Comparison of ENCODE assay signal across 10 cellular contexts in genomic region chr16:69089091-69089912, GRCh38. TPM values are rescaled to one million over a fixed set of nuclear protein-coding genes. Genes with fewer than 3 reads are reported as not detected.
DNase-seq lines count a peak whose midpoint lies in the region; ATAC-seq lines count a peak whose summit lies in the region.
"Had no signal": no experiment of that assay in that cellular context is flagged by ENCODE, and none has a peak within 500 bp of the region (broad histone marks: within the 10 kb centered on the region; RNA-seq: fewer than 3 reads in every experiment).

No MANE protein-coding gene starts in this region.

- DNase-seq in A172 (ENCODE audit: low spot score), result peak; percentile 55
- DNase-seq in T-cell, result no peak
- DNase-seq in left ventricle myocardium superior, result no peak
- DNase-seq in GOT3 (lab: John Stamatoyannopoulos, UW), result no peak
- DNase-seq: MG63 had no signal

- no peaks in the 10 kb centered on the region for H3K9me3 Mint-ChIP-seq in T-cell
- H3K9me3 Mint-ChIP-seq: natural killer cell treated with Interleukin-12 subunit alpha and Interleukin-12 subunit beta and Interleukin-15 and Interleukin-18, amount 100 ng/mL, for 72 hours had no signal

- CTCF ChIA-PET in T-cell (lab: Charles Lee), result interaction anchor here in 1 of 2 donors (0.6 kb wide), 1 partner anchor 23 kb away, joined by 3 read pairs; no protein-coding TSS in a partner anchor

- POLR2A ChIA-PET in T-cell (lab: Charles Lee), result interaction anchor here in 1 of 2 donors (0.5 kb wide), 1 partner anchor 1429 kb away, joined by 3 read pairs; the partner anchor contains the start of gene ACD

- ATAC-seq in GM18868 (IDR thresholded peaks at IDR 0.05; ENCODE audit: unreplicated experiment) (peak; percentile 56), T-cell (replicated peaks in 1 of 4) (peak in 3 of 4 experiments; percentile 67 to 83 (median 80)), left ventricle myocardium superior (peak; percentile 24), HG03457 (IDR thresholded peaks at IDR 0.05; ENCODE audit: unreplicated experiment) (no peak), HG03139 (IDR thresholded peaks at IDR 0.05; ENCODE audit: unreplicated experiment) (no peak), HG03196 (IDR thresholded peaks at IDR 0.05; ENCODE audit: unreplicated experiment) (no peak)

- H3K27ac Mint-ChIP-seq in T-cell, result peak overlapping the region; percentile 46 to 58
- H3K27ac Mint-ChIP-seq: natural killer cell treated with Interleukin-12 subunit alpha and Interleukin-12 subunit beta and Interleukin-15 and Interleukin-18, amount 100 ng/mL, for 72 hours had no signal

- peaks cover 9% of the 10 kb centered on the region for H3K36me3 Mint-ChIP-seq in T-cell
- H3K36me3 Mint-ChIP-seq: natural killer cell treated with Interleukin-12 subunit alpha and Interleukin-12 subunit beta and Interleukin-15 and Interleukin-18, amount 100 ng/mL, for 72 hours had no signal

- H3K27me3 Mint-ChIP-seq in T-cell, result no peaks in the 10 kb centered on the region
- H3K27me3 Mint-ChIP-seq: natural killer cell treated with Interleukin-12 subunit alpha and Interleukin-12 subunit beta and Interleukin-15 and Interleukin-18, amount 100 ng/mL, for 72 hours had no signal

- H3K4me1 Mint-ChIP-seq in T-cell, result peaks cover 5 to 16% (median 9%) of the 10 kb centered on the region in 3 donors

- H3K4me3 Mint-ChIP-seq in T-cell, result no peak overlapping the region
- H3K4me3 Mint-ChIP-seq: natural killer cell treated with Interleukin-12 subunit alpha and Interleukin-12 subunit beta and Interleukin-15 and Interleukin-18, amount 100 ng/mL, for 72 hours had no signal

- intact Hi-C loops in left ventricle myocardium superior (cut with micrococcal nuclease), result no loop called here

RNA-seq across cellular contexts. Expression of gene HAS3, which starts 16.2 kb away (rescaled TPM):
- 0.31 and 0.38 TPM in 2 replicates for total RNA-seq in A172 (2014; rRNA removed; shearing (Covaris generic))
- total RNA-seq in T-cell, result 1 to 10 TPM; 2.0 to 4.7 (median 3.4) TPM
- 0.67 TPM for total RNA-seq in left ventricle myocardium superior

RNA-seq across cellular contexts. Expression of gene CHTF8, which starts 43.1 kb away (rescaled TPM):
- 30.5 and 36.0 TPM in 2 replicates for total RNA-seq in A172 (2014; rRNA removed; shearing (Covaris generic))
- total RNA-seq in T-cell (100 to 1,000 TPM in 3 of 5 donors, 10 to 100 TPM in 2; 64.8 to 138 (median 124) TPM), left ventricle myocardium superior (51.7 TPM)

RNA-seq across cellular contexts. Expression of gene UTP4, which starts 43.1 kb away (rescaled TPM):
- total RNA-seq in A172 (2014; rRNA removed; shearing (Covaris generic)), result 28.0 and 30.9 TPM in 2 replicates
- total RNA-seq in T-cell (10 to 100 TPM; 30.3 to 42.5 (median 37.8) TPM), left ventricle myocardium superior (32.3 TPM)

Comparison
In these comparisons a context has a peak if more than half of its experiments do, and no peak if none do; other contexts are left out.
1. ATAC-seq: peak in GM18868 (single experiment), T-cell (3 of 4) and left ventricle myocardium superior (single experiment); none in HG03457 (single experiment), HG03139 (single experiment) and HG03196 (single experiment).